In the genomic region with DNA sequence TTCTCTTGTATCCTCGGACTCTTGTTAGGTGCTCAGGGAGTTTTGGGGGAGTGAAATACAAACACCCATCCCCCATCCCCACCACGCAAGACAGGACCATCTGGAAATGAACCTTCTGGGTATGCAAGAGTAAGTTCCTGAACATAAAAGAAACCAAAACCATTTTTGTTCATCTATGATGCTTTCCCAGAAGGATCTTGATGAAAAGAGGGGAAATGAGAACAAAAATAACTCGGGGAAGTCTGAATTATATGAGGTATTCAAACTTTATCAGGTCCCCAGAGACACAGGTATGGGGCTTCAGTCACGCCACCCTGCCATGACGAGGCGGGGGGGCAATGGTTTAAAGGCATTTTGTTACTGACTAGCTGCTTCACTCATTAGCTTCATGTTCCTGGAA, we compare ENCODE assay signal across 25 cellular contexts.
DNase-seq lines count a peak whose midpoint lies in the region; ATAC-seq and TF ChIP-seq lines count a peak whose summit lies in the region.
"Had no signal": no experiment of that assay in that cellular context is flagged by ENCODE, and none has a peak within 500 bp of the region (broad histone marks: within the 10 kb centered on the region; RNA-seq: fewer than 3 reads in every experiment).

No MANE protein-coding gene starts in this region.

- no peak for DNase-seq in Karpas-422
- DNase-seq in stimulated activated naive B cell treated with anti-CD40 and anti-IgM and Interleukin-4, amounts not matched to agents 10 μg/mL and 1 μg/mL and 100 μg/mL, for 72 hours = peak; percentile 53
- no peak for DNase-seq in activated CD4-positive, CD25-positive, alpha-beta regulatory T cell (lab: John Stamatoyannopoulos, UW)
- no peak for DNase-seq in kidney glomerular epithelial cell (lab: John Stamatoyannopoulos, UW)
- DNase-seq: CD4-positive, CD25-positive, alpha-beta regulatory T cell; EL; foreskin fibroblast; left colon; mesenchymal stem cell; NCI-H2029; NCI-H526 treated with DMSO at 0.1 percent for 48 hours; SIG-M5; stimulated activated CD4-positive, alpha-beta T cell treated with anti-CD3 and anti-CD28 coated beads, Interleukin-2, amount 100 ng/mL, for 24 hours; upper lobe of right lung had no signal

- H3K4me3 Mint-ChIP-seq in stimulated activated naive B cell treated with anti-CD40 and anti-IgM and Interleukin-4, amounts not matched to agents 10 μg/mL and 1 μg/mL and 100 μg/mL, for 72 hours = peak overlapping the region; percentile 20 to 54
- H3K4me3 Mint-ChIP-seq: CD4-positive, CD25-positive, alpha-beta regulatory T cell; neural progenitor cell had no signal

- peak overlapping the region; percentile 85 for H3K27ac Mint-ChIP-seq in stimulated activated naive B cell treated with anti-CD40 and anti-IgM and Interleukin-4, amounts not matched to agents 10 μg/mL and 1 μg/mL and 100 μg/mL, for 72 hours
- H3K27ac Mint-ChIP-seq: activated naive CD4-positive, alpha-beta T cell treated with anti-CD3 and anti-CD28 coated beads, Interleukin-2, amount 50 U/mL, for 72 hours; CD4-positive, CD25-positive, alpha-beta regulatory T cell; neural progenitor cell had no signal

- no peaks in the 10 kb centered on the region for H3K27me3 Mint-ChIP-seq in stimulated activated naive B cell treated with anti-CD40 and anti-IgM and Interleukin-4, amounts not matched to agents 10 μg/mL and 1 μg/mL and 100 μg/mL, for 72 hours
- H3K27me3 Mint-ChIP-seq: CD4-positive, CD25-positive, alpha-beta regulatory T cell had no signal

- H3K9me2 ChIP-seq in Karpas-422 (replicated peaks; ENCODE audit: insufficient read depth, low read length) = no peaks in the 10 kb centered on the region

- H3K79me2 ChIP-seq in Karpas-422 (ENCODE audit: low read length) = no peaks in the 10 kb centered on the region

- H3K4me1 Mint-ChIP-seq in stimulated activated naive B cell treated with anti-CD40 and anti-IgM and Interleukin-4, amounts not matched to agents 10 μg/mL and 1 μg/mL and 100 μg/mL, for 72 hours = peaks cover 33 to 49% of the 10 kb centered on the region in 2 donors
- H3K4me1 Mint-ChIP-seq: CD4-positive, CD25-positive, alpha-beta regulatory T cell; neural progenitor cell had no signal

- no peak overlapping the region for H2AFZ ChIP-seq in Karpas-422 (ENCODE audit: low read length)
- H2AFZ ChIP-seq: neural progenitor cell had no signal

- H3K4me3 ChIP-seq in Karpas-422 (ENCODE audit: low read length) = 0 out of 2 replicates have a peak overlapping the region, but pooled peaks have one; percentile 27
- H3K4me3 ChIP-seq: ascending aorta, cardiac muscle cell, coronary artery, neural progenitor cell, Peyer's patch, right atrium auricular region, smooth muscle cell, upper lobe of right lung had no signal

- H3K9me3 ChIP-seq in Karpas-422 (ENCODE audit: low read length) = no peaks in the 10 kb centered on the region
- H3K9me3 ChIP-seq: ascending aorta, Peyer's patch, right atrium auricular region, upper lobe of right lung had no signal

- ATAC-seq in GM18505 (IDR thresholded peaks at IDR 0.05; ENCODE audit: unreplicated experiment) = peak; percentile 34
- ATAC-seq in GM21619 (IDR thresholded peaks at IDR 0.05; ENCODE audit: unreplicated experiment) = peak; percentile 44
- ATAC-seq in stimulated activated naive B cell treated with anti-CD40 and anti-IgM and Interleukin-4, amounts not matched to agents 10 μg/mL and 1 μg/mL and 100 μg/mL, for 72 hours (replicated peaks) = peak; percentile 81
- ATAC-seq in GM21717 (IDR thresholded peaks at IDR 0.05; ENCODE audit: unreplicated experiment) = no peak
- ATAC-seq: activated naive CD4-positive, alpha-beta T cell treated with anti-CD3 and anti-CD28 coated beads, Interleukin-2, amount 50 U/mL, for 72 hours; upper lobe of right lung had no signal

- no peak overlapping the region for H3K9ac ChIP-seq in Karpas-422 (ENCODE audit: low read length)
- H3K9ac ChIP-seq: neural progenitor cell had no signal

- no peak overlapping the region for H3K27ac ChIP-seq in Karpas-422 (ENCODE audit: low read length)
- H3K27ac ChIP-seq: ascending aorta, cardiac muscle cell, coronary artery, neural progenitor cell, right atrium auricular region, upper lobe of right lung had no signal

- no peaks in the 10 kb centered on the region for H3K9me3 Mint-ChIP-seq in stimulated activated naive B cell treated with anti-CD40 and anti-IgM and Interleukin-4, amounts not matched to agents 10 μg/mL and 1 μg/mL and 100 μg/mL, for 72 hours
- H3K9me3 Mint-ChIP-seq: activated naive CD4-positive, alpha-beta T cell treated with anti-CD3 and anti-CD28 coated beads, Interleukin-2, amount 50 U/mL, for 72 hours; CD4-positive, CD25-positive, alpha-beta regulatory T cell; neural progenitor cell had no signal

- TF ChIP-seq POLR2A in GM18505 (IDR thresholded peaks at IDR 0.05; ENCODE audit: borderline replicate concordance, extremely low read depth, insufficient read depth, insufficient read length) = no peak

- peaks cover 0 to 3% of the 10 kb centered on the region in 2 donors for H3K36me3 Mint-ChIP-seq in stimulated activated naive B cell treated with anti-CD40 and anti-IgM and Interleukin-4, amounts not matched to agents 10 μg/mL and 1 μg/mL and 100 μg/mL, for 72 hours
- H3K36me3 Mint-ChIP-seq: activated naive CD4-positive, alpha-beta T cell treated with anti-CD3 and anti-CD28 coated beads, Interleukin-2, amount 50 U/mL, for 72 hours had no signal

- H3K36me3 ChIP-seq in Karpas-422 (ENCODE audit: insufficient read depth, low read length) = no peaks in the 10 kb centered on the region
- H3K36me3 ChIP-seq: ascending aorta, cardiac muscle cell, neural progenitor cell, Peyer's patch, right atrium auricular region, upper lobe of right lung had no signal

- H3K4me2 ChIP-seq in Karpas-422 (ENCODE audit: low read depth, low read length, poor library complexity, severe bottlenecking) = peak overlapping the region; percentile 26
- H3K4me2 ChIP-seq: neural progenitor cell, smooth muscle cell had no signal

- no peaks in the 10 kb centered on the region for H3K27me3 ChIP-seq in Karpas-422 (ENCODE audit: low read length)
- H3K27me3 ChIP-seq: ascending aorta, cardiac muscle cell, neural progenitor cell, Peyer's patch, right atrium auricular region, upper lobe of right lung had no signal

- H3K4me1 ChIP-seq in Karpas-422 (ENCODE audit: low read length) = peaks cover 20% of the 10 kb centered on the region
- H3K4me1 ChIP-seq: ascending aorta, neural progenitor cell, Peyer's patch, right atrium auricular region, upper lobe of right lung had no signal

- no peaks in the 10 kb centered on the region for H4K20me1 ChIP-seq in Karpas-422 (ENCODE audit: insufficient read depth, low read depth, low read length)
